ENCODE assay signal across 7 cellular contexts in the genomic region with DNA sequence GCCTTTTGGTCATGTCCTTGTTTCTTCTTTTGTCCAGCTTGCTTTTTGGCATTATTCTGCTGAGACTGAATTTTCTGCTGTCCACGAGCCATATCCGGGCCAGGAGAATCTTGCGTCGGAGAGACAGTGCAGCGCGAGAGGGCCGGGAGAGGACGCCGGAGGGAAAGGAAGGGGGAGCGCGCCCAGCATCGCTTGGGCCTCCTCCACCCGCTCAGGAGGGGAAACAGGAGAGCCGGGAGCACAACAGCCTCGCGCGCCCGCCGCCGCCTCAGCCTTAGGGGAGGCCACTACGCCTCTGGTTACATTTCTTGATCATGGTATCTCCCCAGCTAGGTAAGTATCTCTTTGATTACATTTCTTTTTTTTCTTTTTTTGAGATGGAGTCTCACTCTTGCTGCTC. TPM values are rescaled to one million over a fixed set of nuclear protein-coding genes. Genes with fewer than 3 reads are reported as not detected.
DNase-seq lines count a peak whose midpoint lies in the region; ATAC-seq and TF ChIP-seq lines count a peak whose summit lies in the region.

No MANE protein-coding gene starts in this region.

- no peak for TF ChIP-seq EP300 in sigmoid colon (IDR thresholded peaks at IDR 0.05)

- H3K4me3 ChIP-seq in sigmoid colon, result peak overlapping the region in 3 of 4 donors; percentile 4 to 31 (median 7)
- no peak overlapping the region for H3K4me3 ChIP-seq in WERI-Rb-1 (ENCODE audit: low read depth, low read length)

- H3K9me3 Mint-ChIP-seq in HFFc6, result peaks cover 9% of the 10 kb centered on the region
- peaks cover 6% of the 10 kb centered on the region for H3K9me3 Mint-ChIP-seq in activated naive CD4-positive, alpha-beta T cell treated with anti-CD3 and anti-CD28 coated beads for 36 hours

- H3K9me3 ChIP-seq in sigmoid colon (no peaks in the 10 kb centered on the region), WERI-Rb-1 (ENCODE audit: severe bottlenecking) (no peaks in the 10 kb centered on the region)

- H3K36me3 ChIP-seq in sigmoid colon (no peaks in the 10 kb centered on the region), WERI-Rb-1 (no peaks in the 10 kb centered on the region)

- intact Hi-C loops in activated naive CD4-positive, alpha-beta T cell treated with anti-CD3 and anti-CD28 coated beads for 36 hours (cut with micrococcal nuclease), result no loop called here
- intact Hi-C loops in sigmoid colon (cut with DNase I), result no loop called here

- H3K27me3 ChIP-seq in sigmoid colon (no peaks in the 10 kb centered on the region), WERI-Rb-1 (ENCODE audit: insufficient read depth, low read depth, severe bottlenecking) (no peaks in the 10 kb centered on the region)

- H3K4me1 Mint-ChIP-seq in HFFc6 (ENCODE audit: low read depth), result peaks cover 9% of the 10 kb centered on the region
- peaks cover 15% of the 10 kb centered on the region for H3K4me1 Mint-ChIP-seq in activated naive CD4-positive, alpha-beta T cell treated with anti-CD3 and anti-CD28 coated beads for 36 hours (ENCODE audit: low read depth)

- CTCF ChIA-PET in activated naive CD4-positive, alpha-beta T cell treated with anti-CD3 and anti-CD28 coated beads for 36 hours (lab: Charles Lee), result no interaction called here

- H3K4me1 ChIP-seq in sigmoid colon, result peaks cover 0 to 9% (median 0%) of the 10 kb centered on the region in 4 donors

- no peak for TF ChIP-seq CTCF in HFFc6 (IDR thresholded peaks at IDR 0.05)
- no peak for TF ChIP-seq CTCF in sigmoid colon (IDR thresholded peaks at IDR 0.05)
- TF ChIP-seq CTCF in WERI-Rb-1 (IDR thresholded peaks at IDR 0.05; ENCODE audit: low read depth, low read length), result no peak

- peak overlapping the region; percentile 68 for H3K4me3 Mint-ChIP-seq in HFFc6
- peak overlapping the region; percentile 31 for H3K4me3 Mint-ChIP-seq in activated naive CD4-positive, alpha-beta T cell treated with anti-CD3 and anti-CD28 coated beads for 36 hours

- H3K27me3 Mint-ChIP-seq in HFFc6 (ENCODE audit: insufficient read depth), result peaks cover 2% of the 10 kb centered on the region
- H3K27me3 Mint-ChIP-seq in activated naive CD4-positive, alpha-beta T cell treated with anti-CD3 and anti-CD28 coated beads for 36 hours (ENCODE audit: low read depth), result no peaks in the 10 kb centered on the region

- no peak for TF ChIP-seq POLR2A in sigmoid colon (IDR thresholded peaks at IDR 0.05)

- no peak overlapping the region for H3K27ac Mint-ChIP-seq in HFFc6
- no peak overlapping the region for H3K27ac Mint-ChIP-seq in activated naive CD4-positive, alpha-beta T cell treated with anti-CD3 and anti-CD28 coated beads for 36 hours

- no peaks in the 10 kb centered on the region for H3K36me3 Mint-ChIP-seq in HFFc6 (ENCODE audit: low read depth)
- peaks cover 2% of the 10 kb centered on the region for H3K36me3 Mint-ChIP-seq in activated naive CD4-positive, alpha-beta T cell treated with anti-CD3 and anti-CD28 coated beads for 36 hours (ENCODE audit: low read depth)

- 34 to 61% methylated on average over 21 of the region's 21 CpGs for WGBS in sigmoid colon, 2 donors

- H3K27ac ChIP-seq in sigmoid colon (peak overlapping the region in 1 of 4 donors; percentile 28), WERI-Rb-1 (no peak overlapping the region)

- DNase-seq in HFFc6 (no peak), hepatic stellate cell (ENCODE audit: low spot score) (peak; percentile 12), sigmoid colon (peak; percentile 74), WERI-Rb-1 (no peak), SIG-M5 treated with dmso at 0.1 percent for 504 hours (lab: John Stamatoyannopoulos, UW; ENCODE audit: unreplicated experiment) (no peak)
- DNase-seq in activated naive CD4-positive, alpha-beta T cell treated with anti-CD3 and anti-CD28 coated beads for 36 hours, result peak; percentile 63

- ATAC-seq in HG02852 (IDR thresholded peaks at IDR 0.05; ENCODE audit: unreplicated experiment), result no peak

RNA-seq across cellular contexts. Expression of a gene that starts 7.4 kb away (rescaled TPM):
- total RNA-seq in HFFc6 (2021; fragmentation: NEBNext Ultra II Directional; extraction: Animal tissue kit (Norgen Biotek cat#: 25700)), result 100 to 1,000 TPM; 130 to 189 (median 145) TPM
- 10 to 100 TPM in 1 of 2 experiments, 1 to 10 TPM in 1; 9.2 to 10.1 TPM for total RNA-seq in activated naive CD4-positive, alpha-beta T cell treated with anti-CD3 and anti-CD28 coated beads for 36 hours
- 100 to 1,000 TPM in 2 of 4 donors, 10 to 100 TPM in 2; 84.6 to 111 (median 105) TPM for total RNA-seq in sigmoid colon
- polyA plus RNA-seq in sigmoid colon, result 10 to 100 TPM in 2 of 3 donors, 1 to 10 TPM in 1; 4.8 to 24.2 (median 12.3) TPM

Comparison
In these comparisons a context has a peak if more than half of its experiments do, and no peak if none do; other contexts are left out.
1. DNase-seq: peak in activated naive CD4-positive, alpha-beta T cell treated with anti-CD3 and anti-CD28 coated beads for 36 hours (single experiment), hepatic stellate cell (single experiment) and sigmoid colon (single experiment); none in HFFc6 (single experiment), WERI-Rb-1 (single experiment) and SIG-M5 treated with dmso at 0.1 percent for 504 hours (single experiment).
2. RNA of a gene that starts 7.4 kb away (total RNA-seq): 130 to 189 TPM in HFFc6 and 84.6 to 111 TPM in sigmoid colon; 9.2 to 10.1 TPM in activated naive CD4-positive, alpha-beta T cell treated with anti-CD3 and anti-CD28 coated beads for 36 hours; every median in the first group is over 4 times any median in the second.